8 cellular contexts compared by ENCODE assay signal in the genomic region with DNA sequence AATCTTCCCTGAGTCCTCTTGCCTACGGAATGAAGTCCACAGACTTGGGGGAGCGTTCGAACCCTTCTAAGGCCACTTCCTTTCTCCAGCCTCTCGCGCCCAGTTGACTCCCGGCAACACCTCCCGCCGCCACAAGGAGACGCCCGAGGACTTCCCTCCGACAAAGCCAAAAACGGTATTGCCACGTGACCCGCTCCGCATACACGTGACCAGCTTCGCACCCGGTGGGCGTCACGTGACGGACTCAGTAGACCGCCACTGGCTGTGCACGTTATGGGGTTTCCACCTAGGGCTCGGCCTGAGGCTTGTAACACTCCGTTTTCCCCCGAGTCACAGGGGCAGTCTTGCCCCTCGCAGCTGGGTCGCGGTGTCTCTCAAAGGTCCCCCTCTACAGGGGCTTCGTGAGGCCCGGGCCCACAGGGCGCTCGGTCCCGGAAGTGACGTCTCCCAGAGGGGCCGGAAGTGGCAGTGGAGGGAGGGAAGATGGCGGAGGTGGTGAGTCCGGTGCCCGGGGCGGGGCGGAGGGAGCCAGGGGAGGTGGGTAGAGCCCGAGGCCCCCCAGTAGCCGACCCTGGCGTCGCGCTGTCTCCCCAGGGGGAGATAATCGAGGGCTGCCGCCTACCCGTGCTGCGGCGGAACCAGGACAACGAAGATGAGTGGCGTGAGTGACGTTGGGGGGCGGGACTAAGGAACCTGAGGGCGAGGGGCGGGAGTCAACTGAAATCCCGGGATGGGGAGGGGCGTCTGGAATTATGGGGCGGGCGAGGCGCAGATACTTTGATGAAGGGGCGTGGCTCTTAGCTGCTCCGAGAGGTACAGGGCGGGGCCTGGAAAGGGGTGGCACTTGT. TPM values are rescaled to one million over a fixed set of nuclear protein-coding genes. Genes with fewer than 3 reads are reported as not detected.
DNase-seq lines count a peak whose midpoint lies in the region; ATAC-seq and TF ChIP-seq lines count a peak whose summit lies in the region.

TSS of gene KAT5 (plus strand) at position 468 of the 848 bp plus-strand sequence. CDS start at position 484, 16 bp downstream.

- H2AFZ ChIP-seq in KMS-11 (ENCODE audit: low read depth): peak within 1 kb of the TSS; percentile 93

- 0% methylated on average over 17 to 26 of the region's 65 CpGs for WGBS in esophagus squamous epithelium, 2 donors

- peak within 1 kb of the TSS; percentile 83 for H3K9ac ChIP-seq in KMS-11

- peak in 3 of 4 donors; percentile 35 to 90 (median 77) for TF ChIP-seq POLR2A in esophagus squamous epithelium (IDR thresholded peaks at IDR 0.05)

- no peaks in the 10 kb centered on the region for H4K20me1 ChIP-seq in KMS-11 (ENCODE audit: insufficient read depth)

- H3K9me3 ChIP-seq in Panc1 (ENCODE audit: control insufficient read depth, insufficient read depth, low read depth, low read length): no peaks in the 10 kb centered on the region
- H3K9me3 ChIP-seq in esophagus squamous epithelium: no peaks in the 10 kb centered on the region

- peak; percentile 99 for DNase-seq in DMS79 treated with DMSO at 0.1 percent for 48 hours (lab: John Stamatoyannopoulos, UW)
- peak; percentile 97 for DNase-seq in Panc1 (ENCODE audit: low read depth, low spot score)
- DNase-seq in activated T-cell treated with anti-CD3 and anti-CD28 coated beads, Interleukin-2, amount 50 U/mL, for 48 hours: peak; percentile 99 to 100
- peak; percentile 89 for DNase-seq in esophagus squamous epithelium (lab: John Stamatoyannopoulos, UW)
- peak; percentile 98 for DNase-seq in myocyte (ENCODE audit: low read depth)
- peak; percentile 94 to 98 for DNase-seq in stimulated activated CD8-positive, alpha-beta memory T cell treated with anti-CD3 and anti-CD28 coated beads, Interleukin-7, amount 100 ng/mL, for 48 hours (ENCODE audit: extremely low read depth in 1 of 2, low read depth in 1 of 2)

- ATAC-seq in GM21723 (IDR thresholded peaks at IDR 0.05; ENCODE audit: unreplicated experiment) (peak; percentile 77), Panc1 (peak; percentile 93)

- H3K4me3 ChIP-seq in KMS-11 (IDR thresholded peaks at IDR 0.05; ENCODE audit: insufficient read depth, low read depth, low read length): peak within 1 kb of the TSS; percentile 39
- H3K4me3 ChIP-seq in Panc1 (ENCODE audit: low read depth in 2 of 2, low read length in 2 of 2): peak within 1 kb of the TSS; percentile 59 to 84
- H3K4me3 ChIP-seq in esophagus squamous epithelium: peak within 1 kb of the TSS; percentile 59 to 95 (median 77)

- CTCF ChIA-PET in Panc1 (lab: Charles Lee): interaction anchor here (0.6 to 2.3 kb wide), 10 partner anchors 33 to 324 kb away, joined by 3 to 12 read pairs (median 7); no protein-coding TSS in a partner anchor

- in situ Hi-C loops in Panc1 (cut with HindIII; ENCODE audit: low pct_unique_long_range_greater_than_20kb, low sequenced_read_pairs): no loop called here

- intact Hi-C loops in Panc1 (cut with micrococcal nuclease; ENCODE audit: unreplicated experiment) (loop anchor here (5.0 kb wide), 1 partner anchor 105 kb away; no protein-coding TSS in a partner anchor), esophagus squamous epithelium (cut with DNase I) (loop anchor here (5.0 to 10.0 kb wide), 2 partner anchors 63 to 105 kb away; no protein-coding TSS in a partner anchor)

- H3K27ac ChIP-seq in KMS-11 (peak within 1 kb of the TSS; percentile 84), Panc1 (ENCODE audit: low read length) (peak within 1 kb of the TSS; percentile 97), esophagus squamous epithelium (peak within 1 kb of the TSS; percentile 99 to 100 (median 99))

- H3K36me3 ChIP-seq in KMS-11 (ENCODE audit: insufficient read depth) (no peaks in the 10 kb centered on the region), Panc1 (ENCODE audit: control insufficient read depth, insufficient read depth, low read length) (peaks cover 13% of the 10 kb centered on the region; the same call in 1 of the 2 replicates), esophagus squamous epithelium (peaks cover 17 to 43% (median 28%) of the 10 kb centered on the region in 3 donors)

- H3K4me1 ChIP-seq in KMS-11 (ENCODE audit: low read depth, poor library complexity, severe bottlenecking): peaks cover 9% of the 10 kb centered on the region
- H3K4me1 ChIP-seq in Panc1 (ENCODE audit: control insufficient read depth, insufficient read depth, low read length): peaks cover 12% of the 10 kb centered on the region
- H3K4me1 ChIP-seq in esophagus squamous epithelium: peaks cover 12 to 37% (median 25%) of the 10 kb centered on the region in 3 donors

- TF ChIP-seq CTCF in KMS-11 (conservative IDR thresholded peaks at IDR 0.05; ENCODE audit: low read depth, low read length) (peak; percentile 86), Panc1 (IDR thresholded peaks at IDR 0.05) (peak; percentile 100), esophagus squamous epithelium (IDR thresholded peaks at IDR 0.05) (peak; percentile 96 to 100 (median 100))

- POLR2A ChIA-PET in Panc1 (lab: Charles Lee): interaction anchor here (0.7 to 1.8 kb wide), 5 partner anchors 142 to 290 kb away, joined by 3 to 21 read pairs (median 8); partner anchors contain the start of genes BANF1 and MUS81

- 0 out of 2 replicates have a peak, but pooled peaks cover 3% of the 10 kb centered on the region for H3K79me2 ChIP-seq in KMS-11 (ENCODE audit: insufficient read depth, low read depth)

- H3K27me3 ChIP-seq in KMS-11 (ENCODE audit: insufficient read depth, low read depth): no peaks in the 10 kb centered on the region
- no peaks in the 10 kb centered on the region for H3K27me3 ChIP-seq in Panc1 (ENCODE audit: control insufficient read depth, insufficient read depth, low read length)
- no peaks in the 10 kb centered on the region for H3K27me3 ChIP-seq in esophagus squamous epithelium

- BruUV-seq in Panc1 (replicated peaks; lab: Mats Ljungman, UMichigan): no TSS peak

- peak within 1 kb of the TSS; percentile 69 for H3K4me2 ChIP-seq in KMS-11

RNA-seq across cellular contexts. Expression of gene KAT5, which starts in this region (rescaled TPM):
- total RNA-seq in Panc1 (2021; ENCODE audit: unreplicated experiment) (84.2 TPM), esophagus squamous epithelium (10 to 100 TPM; 38.2 to 64.7 (median 51.1) TPM), myocyte (37.8 and 43.2 TPM in 2 replicates)
- 74.1 TPM for polyA plus RNA-seq in Panc1 (2012; ENCODE audit: insufficient read length)
- polyA plus RNA-seq in myocyte (2012): 40.1 TPM

Comparison
In these comparisons a context has a peak if more than half of its experiments do, and no peak if none do; other contexts are left out.
1. Peak in every context shown above with its lines: DNase-seq, ATAC-seq, H3K4me3 ChIP-seq and H3K27ac ChIP-seq.